ENCODE assay signal across 1 cellular context in the genomic region with DNA sequence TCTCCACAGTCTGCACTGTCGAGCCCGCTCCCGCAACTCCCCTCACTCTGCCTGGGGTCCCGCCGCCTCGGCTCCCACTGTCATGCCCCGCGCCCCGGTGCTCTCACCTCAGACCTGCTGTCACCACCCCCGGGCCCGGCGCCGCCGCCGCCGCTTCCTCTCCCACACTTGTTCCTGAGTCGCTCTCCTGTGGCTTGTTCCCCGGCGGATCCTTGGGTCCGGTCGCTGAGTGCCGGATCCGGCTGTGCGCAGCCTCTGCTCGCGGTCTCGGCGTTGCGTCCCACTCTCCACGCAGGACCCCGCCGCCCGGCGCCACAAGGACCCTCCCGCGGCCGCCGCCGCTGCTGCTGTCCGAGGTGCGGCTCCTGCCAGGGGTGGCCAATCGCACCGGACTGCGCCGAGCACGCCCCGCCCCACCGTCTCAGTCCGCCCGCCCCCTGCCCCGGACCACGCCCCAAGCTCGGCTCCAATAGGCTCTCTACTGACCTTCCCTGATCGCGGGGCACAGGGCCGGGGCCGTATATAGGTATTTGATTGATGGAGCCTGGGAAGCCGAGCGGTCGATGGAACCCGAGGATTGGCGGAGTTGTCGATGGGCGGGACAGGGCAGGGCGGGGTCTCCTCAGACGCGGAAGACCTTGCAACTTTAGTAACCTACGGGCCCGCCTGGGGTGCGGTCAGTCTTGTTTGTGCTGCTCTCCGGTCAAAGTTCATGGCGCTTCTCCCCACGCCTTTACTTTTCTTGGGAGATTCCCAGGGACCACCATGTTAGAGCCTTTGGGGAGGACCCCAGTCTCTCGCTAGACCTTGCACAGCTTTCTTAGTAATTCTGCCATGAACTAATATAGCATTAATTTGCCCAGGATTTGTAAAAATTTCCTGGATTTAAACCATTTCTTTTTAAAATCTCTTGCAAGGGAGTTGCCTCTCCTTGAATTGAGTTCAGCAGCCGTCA.
TF ChIP-seq lines count a peak whose summit lies in the region.

Gene TAOK3, minus strand, starts transcription at position 367 of the 955 bp plus-strand sequence. CDS start 117,340 bp downstream, outside the sequence.

TF ChIP-seq in K562, 482 proteins besides CTCF, POLR2A, EP300 and RAD21 (continued from another document):
- TF ChIP-seq E2F6 (IDR thresholded peaks at IDR 0.05; ENCODE audit: borderline replicate concordance in 1 of 2, extremely low read depth in 1 of 2, insufficient read depth in 1 of 2, insufficient read length in 1 of 2, low read depth in 1 of 2, low read length in 1 of 2, poor library complexity in 1 of 2, severe bottlenecking in 1 of 2) (peak in 1 of 2 experiments; percentile 12), TFAP4 (CRISPR knock-in tag; IDR thresholded peaks at IDR 0.05; ENCODE audit: borderline replicate concordance) (peak; percentile 70; the same call in 1 of the 2 replicates), TCFL5 (CRISPR knock-in tag; conservative IDR thresholded peaks at IDR 0.05) (no peak), FUS (optimal IDR thresholded peaks at IDR 0.05; ENCODE audit: low read depth, low read length) (no peak), MXD1 (CRISPR knock-in tag; IDR thresholded peaks at IDR 0.05; ENCODE audit: borderline replicate concordance, poor library complexity, severe bottlenecking) (no peak), ZNF518B (CRISPR knock-in tag; IDR thresholded peaks at IDR 0.05) (no peak), NFYB (IDR thresholded peaks at IDR 0.05; ENCODE audit: extremely low read depth, insufficient read length) (peak; percentile 3), POLR2G (IDR thresholded peaks at IDR 0.05; ENCODE audit: low read depth, low read length) (peak; percentile 89), RFX1 (IDR thresholded peaks at IDR 0.05) (no peak), HNRNPL (IDR thresholded peaks at IDR 0.05; ENCODE audit: low read depth, low read length) (no peak), SRSF9 (IDR thresholded peaks at IDR 0.05; ENCODE audit: borderline replicate concordance, low read depth, low read length) (no peak), NCOR1 (IDR thresholded peaks at IDR 0.05) (0 out of 2 replicates have a peak, but pooled peaks have one; percentile 12), CBX8 (IDR thresholded peaks at IDR 0.05; ENCODE audit: borderline replicate concordance, extremely low read depth, low read depth, low read length, poor library complexity, severe bottlenecking) (no peak), TFAM (CRISPR knock-in tag; conservative IDR thresholded peaks at IDR 0.05) (no peak), DACH1 (IDR thresholded peaks at IDR 0.05; ENCODE audit: partially characterized antibody) (no peak), MED1 (CRISPR knock-in tag; IDR thresholded peaks at IDR 0.05; ENCODE audit: borderline replicate concordance) (no peak), HDAC6 (IDR thresholded peaks at IDR 0.05; ENCODE audit: low read depth, low read length) (no peak), SRF (CRISPR knock-in tag; IDR thresholded peaks at IDR 0.05) (no peak; a peak in 1 of 4 replicates), CBX3 (IDR thresholded peaks at IDR 0.05; ENCODE audit: borderline replicate concordance in 1 of 2, low read length in 2 of 2) (no peak), VEZF1 (CRISPR knock-in tag; IDR thresholded peaks at IDR 0.05) (peak; percentile 77), MTA2 (IDR thresholded peaks at IDR 0.05; ENCODE audit: low read depth) (no peak), TCF3 (CRISPR knock-in tag; IDR thresholded peaks at IDR 0.05) (0 out of 2 replicates have a peak, but pooled peaks have one; percentile 4), E2F3 (CRISPR knock-in tag; IDR thresholded peaks at IDR 0.05) (no peak), EGR1 (conservative IDR thresholded peaks at IDR 0.05) (peak; percentile 51), HMGXB4 (CRISPR knock-in tag; IDR thresholded peaks at IDR 0.05) (no peak), KAT2B (IDR thresholded peaks at IDR 0.05; ENCODE audit: low read depth, low read length) (no peak)
- TF ChIP-seq, protein P1, sequence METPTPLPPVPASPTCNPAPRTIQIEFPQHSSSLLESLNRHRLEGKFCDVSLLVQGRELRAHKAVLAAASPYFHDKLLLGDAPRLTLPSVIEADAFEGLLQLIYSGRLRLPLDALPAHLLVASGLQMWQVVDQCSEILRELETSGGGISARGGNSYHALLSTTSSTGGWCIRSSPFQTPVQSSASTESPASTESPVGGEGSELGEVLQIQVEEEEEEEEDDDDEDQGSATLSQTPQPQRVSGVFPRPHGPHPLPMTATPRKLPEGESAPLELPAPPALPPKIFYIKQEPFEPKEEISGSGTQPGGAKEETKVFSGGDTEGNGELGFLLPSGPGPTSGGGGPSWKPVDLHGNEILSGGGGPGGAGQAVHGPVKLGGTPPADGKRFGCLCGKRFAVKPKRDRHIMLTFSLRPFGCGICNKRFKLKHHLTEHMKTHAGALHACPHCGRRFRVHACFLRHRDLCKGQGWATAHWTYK (CRISPR knock-in tag; IDR thresholded peaks at IDR 0.05) = no peak
- TF ChIP-seq, protein P2, sequence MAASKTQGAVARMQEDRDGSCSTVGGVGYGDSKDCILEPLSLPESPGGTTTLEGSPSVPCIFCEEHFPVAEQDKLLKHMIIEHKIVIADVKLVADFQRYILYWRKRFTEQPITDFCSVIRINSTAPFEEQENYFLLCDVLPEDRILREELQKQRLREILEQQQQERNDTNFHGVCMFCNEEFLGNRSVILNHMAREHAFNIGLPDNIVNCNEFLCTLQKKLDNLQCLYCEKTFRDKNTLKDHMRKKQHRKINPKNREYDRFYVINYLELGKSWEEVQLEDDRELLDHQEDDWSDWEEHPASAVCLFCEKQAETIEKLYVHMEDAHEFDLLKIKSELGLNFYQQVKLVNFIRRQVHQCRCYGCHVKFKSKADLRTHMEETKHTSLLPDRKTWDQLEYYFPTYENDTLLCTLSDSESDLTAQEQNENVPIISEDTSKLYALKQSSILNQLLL (CRISPR knock-in tag; IDR thresholded peaks at IDR 0.05; ENCODE audit: borderline replicate concordance) = no peak
- TF ChIP-seq, protein P3, sequence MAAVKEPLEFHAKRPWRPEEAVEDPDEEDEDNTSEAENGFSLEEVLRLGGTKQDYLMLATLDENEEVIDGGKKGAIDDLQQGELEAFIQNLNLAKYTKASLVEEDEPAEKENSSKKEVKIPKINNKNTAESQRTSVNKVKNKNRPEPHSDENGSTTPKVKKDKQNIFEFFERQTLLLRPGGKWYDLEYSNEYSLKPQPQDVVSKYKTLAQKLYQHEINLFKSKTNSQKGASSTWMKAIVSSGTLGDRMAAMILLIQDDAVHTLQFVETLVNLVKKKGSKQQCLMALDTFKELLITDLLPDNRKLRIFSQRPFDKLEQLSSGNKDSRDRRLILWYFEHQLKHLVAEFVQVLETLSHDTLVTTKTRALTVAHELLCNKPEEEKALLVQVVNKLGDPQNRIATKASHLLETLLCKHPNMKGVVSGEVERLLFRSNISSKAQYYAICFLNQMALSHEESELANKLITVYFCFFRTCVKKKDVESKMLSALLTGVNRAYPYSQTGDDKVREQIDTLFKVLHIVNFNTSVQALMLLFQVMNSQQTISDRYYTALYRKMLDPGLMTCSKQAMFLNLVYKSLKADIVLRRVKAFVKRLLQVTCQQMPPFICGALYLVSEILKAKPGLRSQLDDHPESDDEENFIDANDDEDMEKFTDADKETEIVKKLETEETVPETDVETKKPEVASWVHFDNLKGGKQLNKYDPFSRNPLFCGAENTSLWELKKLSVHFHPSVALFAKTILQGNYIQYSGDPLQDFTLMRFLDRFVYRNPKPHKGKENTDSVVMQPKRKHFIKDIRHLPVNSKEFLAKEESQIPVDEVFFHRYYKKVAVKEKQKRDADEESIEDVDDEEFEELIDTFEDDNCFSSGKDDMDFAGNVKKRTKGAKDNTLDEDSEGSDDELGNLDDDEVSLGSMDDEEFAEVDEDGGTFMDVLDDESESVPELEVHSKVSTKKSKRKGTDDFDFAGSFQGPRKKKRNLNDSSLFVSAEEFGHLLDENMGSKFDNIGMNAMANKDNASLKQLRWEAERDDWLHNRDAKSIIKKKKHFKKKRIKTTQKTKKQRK (IDR thresholded peaks at IDR 0.05; ENCODE audit: borderline replicate concordance, low read depth, low read length) = no peak; the same call in 1 of the 2 replicates
- TF ChIP-seq, protein P4, sequence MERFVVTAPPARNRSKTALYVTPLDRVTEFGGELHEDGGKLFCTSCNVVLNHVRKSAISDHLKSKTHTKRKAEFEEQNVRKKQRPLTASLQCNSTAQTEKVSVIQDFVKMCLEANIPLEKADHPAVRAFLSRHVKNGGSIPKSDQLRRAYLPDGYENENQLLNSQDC (CRISPR knock-in tag; IDR thresholded peaks at IDR 0.05) = 0 out of 2 replicates have a peak, but pooled peaks have one; percentile 60
- TF ChIP-seq, protein P5, sequence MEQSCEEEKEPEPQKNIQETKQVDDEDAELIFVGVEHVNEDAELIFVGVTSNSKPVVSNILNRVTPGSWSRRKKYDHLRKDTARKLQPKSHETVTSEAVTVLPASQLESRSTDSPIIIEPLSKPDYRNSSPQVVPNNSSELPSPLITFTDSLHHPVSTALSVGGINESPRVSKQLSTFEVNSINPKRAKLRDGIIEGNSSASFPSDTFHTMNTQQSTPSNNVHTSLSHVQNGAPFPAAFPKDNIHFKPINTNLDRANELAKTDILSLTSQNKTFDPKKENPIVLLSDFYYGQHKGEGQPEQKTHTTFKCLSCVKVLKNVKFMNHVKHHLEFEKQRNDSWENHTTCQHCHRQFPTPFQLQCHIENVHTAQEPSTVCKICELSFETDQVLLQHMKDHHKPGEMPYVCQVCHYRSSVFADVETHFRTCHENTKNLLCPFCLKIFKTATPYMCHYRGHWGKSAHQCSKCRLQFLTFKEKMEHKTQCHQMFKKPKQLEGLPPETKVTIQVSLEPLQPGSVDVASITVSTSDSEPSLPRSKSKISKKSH (CRISPR knock-in tag; IDR thresholded peaks at IDR 0.05) = no peak
